8 cellular contexts compared by ENCODE assay signal in the genomic region with DNA sequence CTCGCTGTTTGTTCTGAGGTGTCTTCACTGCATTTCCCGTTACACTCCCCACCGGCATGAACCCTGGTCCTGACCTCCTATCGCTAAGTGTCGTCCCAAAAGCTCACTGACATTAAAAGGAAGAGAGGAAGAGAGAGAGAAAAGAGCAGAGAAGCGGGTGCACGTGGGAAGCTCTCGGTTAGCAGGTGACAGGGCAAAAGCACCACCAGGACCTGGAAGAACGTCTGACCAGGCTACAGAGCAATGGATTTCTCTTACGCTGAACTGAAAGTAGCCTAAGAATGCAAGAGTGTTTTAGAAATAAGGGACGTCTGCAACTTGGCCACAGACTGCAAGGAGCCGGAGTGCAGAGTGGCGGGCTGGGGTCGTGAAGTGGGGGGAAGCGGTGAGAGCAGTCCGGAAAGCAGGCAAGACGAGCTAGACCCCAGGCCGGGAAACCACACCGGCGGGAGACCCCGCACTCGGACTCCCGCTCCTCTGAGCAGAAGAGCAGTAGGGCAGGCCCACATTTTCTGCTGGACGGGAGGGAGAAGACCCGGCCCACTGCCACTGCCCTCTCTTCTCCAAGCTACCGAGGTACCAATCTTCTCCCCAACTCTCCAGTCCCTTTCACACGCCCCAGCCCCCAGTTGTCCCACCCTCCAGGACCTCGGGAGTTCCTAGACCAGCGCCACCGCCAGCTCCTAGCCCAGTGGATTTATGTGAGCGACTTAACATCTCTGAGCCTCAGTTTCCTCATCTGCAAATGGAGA. TPM values are rescaled to one million over a fixed set of nuclear protein-coding genes. Genes with fewer than 3 reads are reported as not detected.
DNase-seq lines count a peak whose midpoint lies in the region; ATAC-seq and TF ChIP-seq lines count a peak whose summit lies in the region.

No MANE protein-coding gene starts in this region.

- H3F3A ChIP-seq in SU-DHL-6 (ENCODE audit: insufficient read depth), result peaks cover 15% of the 10 kb centered on the region; the same call in 1 of the 2 replicates

- no peaks in the 10 kb centered on the region for H3K9me3 ChIP-seq in SU-DHL-6 (ENCODE audit: insufficient read depth, low read length)

- no peaks in the 10 kb centered on the region for H3K9me2 ChIP-seq in SU-DHL-6 (replicated peaks; ENCODE audit: insufficient read depth, low read length)

- ATAC-seq in naive B cell (ENCODE audit: low read depth in 2 of 2), result no peak
- ATAC-seq in HG03469 (IDR thresholded peaks at IDR 0.05; ENCODE audit: unreplicated experiment), result no peak
- no peak for ATAC-seq in GM21390 (IDR thresholded peaks at IDR 0.05; ENCODE audit: unreplicated experiment)

- no peaks in the 10 kb centered on the region for H3K27me3 Mint-ChIP-seq in naive B cell

- H3K36me3 Mint-ChIP-seq in naive B cell, result peaks cover 0 to 3% of the 10 kb centered on the region in 2 donors

- TF ChIP-seq CTCF in SU-DHL-6 (IDR thresholded peaks at IDR 0.05; ENCODE audit: insufficient read depth, low read length, poor library complexity, severe bottlenecking), result no peak

- peaks cover 34 to 64% (median 47%) of the 10 kb centered on the region in 3 donors for H3K4me1 Mint-ChIP-seq in naive B cell

- H3K9me3 Mint-ChIP-seq in naive B cell, result peaks cover 0 to 9% (median 0%) of the 10 kb centered on the region in 7 donors

- H3K36me3 ChIP-seq in SU-DHL-6 (ENCODE audit: low read length), result no peaks in the 10 kb centered on the region

- H3K4me2 ChIP-seq in SU-DHL-6 (ENCODE audit: low read depth, low read length, poor library complexity, severe bottlenecking), result peak overlapping the region; percentile 98

- H3K9ac ChIP-seq in SU-DHL-6 (ENCODE audit: low read length), result peak overlapping the region; percentile 72

- H4K20me1 ChIP-seq in SU-DHL-6 (ENCODE audit: low read depth, low read length), result no peaks in the 10 kb centered on the region

- H3K4me3 Mint-ChIP-seq in naive B cell, result peak overlapping the region; percentile 85 to 97 (median 93)

- no peaks in the 10 kb centered on the region for H3K27me3 ChIP-seq in SU-DHL-6 (ENCODE audit: low read length)

- H3K79me2 ChIP-seq in SU-DHL-6 (ENCODE audit: insufficient read depth, low read length), result no peaks in the 10 kb centered on the region

- H3K4me3 ChIP-seq in SU-DHL-6 (ENCODE audit: insufficient read depth, low read length, poor library complexity, severe bottlenecking), result peak overlapping the region; percentile 71

- H3K27ac ChIP-seq in SU-DHL-6 (ENCODE audit: low read depth, low read length), result no peak overlapping the region

- DNase-seq in SIG-M5 treated with dmso at 0.1 percent for 504 hours (lab: John Stamatoyannopoulos, UW; ENCODE audit: unreplicated experiment), result peak; percentile 43
- no peak for DNase-seq in SIG-M5 (lab: John Stamatoyannopoulos, UW)
- peak; percentile 71 for DNase-seq in ecto neural progenitor cell (ENCODE audit: low spot score)
- DNase-seq in naive B cell, result peak; percentile 23
- DNase-seq in NK-92 treated with Interleukin-12 subunit alpha and Interleukin-12 subunit beta, amount 100 ng/mL, for 24 hours (lab: John Stamatoyannopoulos, UW), result no peak

- peak overlapping the region; percentile 83 for H2AFZ ChIP-seq in SU-DHL-6 (ENCODE audit: low read depth, low read length, severe bottlenecking)

- peak overlapping the region; percentile 50 to 100 (median 98) for H3K27ac Mint-ChIP-seq in naive B cell

RNA-seq across cellular contexts. Expression of gene MPZL1, which starts 8.3 kb away (rescaled TPM):
- 10 to 100 TPM; 23.5 to 64.2 (median 29.7) TPM for polyA plus RNA-seq in naive B cell (ENCODE audit: low read depth in 6 of 6)

Comparison
In these comparisons a context has a peak if more than half of its experiments do, and no peak if none do; other contexts are left out.
1. DNase-seq: peak in SIG-M5 treated with dmso at 0.1 percent for 504 hours (single experiment), ecto neural progenitor cell (single experiment) and naive B cell (single experiment); none in SIG-M5 (single experiment) and NK-92 treated with Interleukin-12 subunit alpha and Interleukin-12 subunit beta, amount 100 ng/mL, for 24 hours (single experiment).